In genomic region chr6:165843121-165843520, GRCh38 we compare ENCODE assay signal across 1 cellular context.
A peak's percentile ranks its signal among the peaks of the same experiment; 100 is the strongest.
TF ChIP-seq lines count a peak whose summit lies in the region.

No MANE protein-coding gene starts in this region.

TF ChIP-seq in H1, 55 proteins besides CTCF, POLR2A, EP300 and RAD21:
- TF ChIP-seq SP1 (IDR thresholded peaks at IDR 0.05; ENCODE audit: low read depth, low read length) (peak; percentile 68; the same call in 1 of the 2 replicates), HDAC2 (IDR thresholded peaks at IDR 0.05; ENCODE audit: borderline replicate concordance in 1 of 2, low read depth in 2 of 2, low read length in 2 of 2) (no peak), BACH1 (IDR thresholded peaks at IDR 0.05; ENCODE audit: low read length) (no peak)
